Comparison of ENCODE assay signal across 29 cellular contexts in the genomic region with DNA sequence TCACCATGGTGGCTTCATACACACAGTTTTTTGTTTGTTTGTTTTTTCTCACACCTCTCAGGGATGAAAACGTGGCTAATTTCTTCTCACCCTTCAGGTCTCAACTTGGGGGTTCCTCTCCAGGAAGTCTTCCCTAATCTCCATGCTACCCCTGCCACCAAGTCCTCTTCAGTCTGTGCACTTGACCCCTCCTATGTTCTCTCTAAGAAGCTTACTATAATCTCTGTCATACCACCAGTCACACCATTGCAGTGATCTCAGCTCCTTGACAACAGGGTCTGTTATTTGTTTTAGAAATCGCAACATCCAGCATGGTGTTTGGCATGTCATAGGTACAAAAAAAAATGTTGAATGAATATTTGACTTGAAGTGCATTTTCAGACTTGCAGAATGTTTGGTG.
DNase-seq lines count a peak whose midpoint lies in the region; ATAC-seq and TF ChIP-seq lines count a peak whose summit lies in the region.
"Had no signal": no experiment of that assay in that cellular context is flagged by ENCODE, and none has a peak within 500 bp of the region (broad histone marks: within the 10 kb centered on the region; RNA-seq: fewer than 3 reads in every experiment).

No MANE protein-coding gene starts in this region.

- TF ChIP-seq CTCF in endodermal cell (conservative IDR thresholded peaks at IDR 0.05) (no peak), SK-N-SH (IDR thresholded peaks at IDR 0.05) (no peak)

- TF ChIP-seq EP300 in SK-N-SH (IDR thresholded peaks at IDR 0.05; ENCODE audit: borderline replicate concordance in 1 of 2, low read depth in 1 of 2, low read length in 1 of 2) = no peak

- H3K9ac ChIP-seq in endodermal cell (ENCODE audit: extremely low read depth, low read length, poor library complexity, severe bottlenecking) (no peak overlapping the region), SK-N-SH (no peak overlapping the region)

- no peaks in the 10 kb centered on the region for H3K9me3 Mint-ChIP-seq in activated T-cell treated with anti-CD3 and anti-CD28 coated beads, Interleukin-2, amount 50 U/mL, for 72 hours
- no peaks in the 10 kb centered on the region for H3K9me3 Mint-ChIP-seq in endodermal cell
- no peaks in the 10 kb centered on the region for H3K9me3 Mint-ChIP-seq in stimulated activated effector memory CD8-positive, alpha-beta T cell treated with anti-CD3 and anti-CD28 coated beads, Interleukin-12 subunit alpha, Interleukin-12 subunit beta, amount 100 ng/mL, for 72 hours

- H3K27ac Mint-ChIP-seq in activated T-cell treated with anti-CD3 and anti-CD28 coated beads, Interleukin-2, amount 50 U/mL, for 72 hours = peak overlapping the region; percentile 31
- peak overlapping the region; percentile 44 for H3K27ac Mint-ChIP-seq in endodermal cell
- peak overlapping the region; percentile 81 for H3K27ac Mint-ChIP-seq in stimulated activated effector memory CD8-positive, alpha-beta T cell treated with anti-CD3 and anti-CD28 coated beads, Interleukin-12 subunit alpha, Interleukin-12 subunit beta, amount 100 ng/mL, for 72 hours
- H3K27ac Mint-ChIP-seq: B cell had no signal

- POLR2A ChIA-PET in SK-N-SH (lab: Yijun Ruan, JAX) = no interaction called here

- H3K79me2 ChIP-seq in SK-N-SH (ENCODE audit: insufficient read depth) = no peaks in the 10 kb centered on the region; the same call in 1 of the 2 replicates

- H3K27me3 ChIP-seq in endodermal cell (ENCODE audit: control insufficient read depth, insufficient read depth, low read length, poor library complexity, severe bottlenecking) (no peaks in the 10 kb centered on the region), SK-N-SH (ENCODE audit: insufficient read depth) (no peaks in the 10 kb centered on the region)
- H3K27me3 ChIP-seq: vagina had no signal

- no peak overlapping the region for H2AFZ ChIP-seq in SK-N-SH (ENCODE audit: low read depth)

- H3K9me2 ChIP-seq in SK-N-SH = no peaks in the 10 kb centered on the region

- H3K27ac ChIP-seq in endodermal cell (ENCODE audit: low read depth, low read length) (no peak overlapping the region), SK-N-SH (ENCODE audit: low read depth in 2 of 2, low read length in 1 of 2) (no peak overlapping the region)
- H3K27ac ChIP-seq: epithelial cell of prostate, thoracic aorta, vagina, VCaP had no signal

- H3K4me1 Mint-ChIP-seq in activated T-cell treated with anti-CD3 and anti-CD28 coated beads, Interleukin-2, amount 50 U/mL, for 72 hours (ENCODE audit: low read depth) = peaks cover 28% of the 10 kb centered on the region
- H3K4me1 Mint-ChIP-seq in endodermal cell = peaks cover 20% of the 10 kb centered on the region
- H3K4me1 Mint-ChIP-seq in stimulated activated effector memory CD8-positive, alpha-beta T cell treated with anti-CD3 and anti-CD28 coated beads, Interleukin-12 subunit alpha, Interleukin-12 subunit beta, amount 100 ng/mL, for 72 hours = peaks cover 40% of the 10 kb centered on the region

- ATAC-seq in activated T-cell treated with anti-CD3 and anti-CD28 coated beads, Interleukin-2, amount 50 U/mL, for 72 hours (replicated peaks in 1 of 2) = no peak
- ATAC-seq in stimulated activated effector memory CD8-positive, alpha-beta T cell treated with anti-CD3 and anti-CD28 coated beads, Interleukin-12 subunit alpha, Interleukin-12 subunit beta, amount 100 ng/mL, for 72 hours = peak; percentile 35
- ATAC-seq: GM12878, HCT116, left ventricle myocardium superior, mucosa of descending colon, Panc1 had no signal

- H3K9me3 ChIP-seq in endodermal cell (ENCODE audit: control insufficient read depth, low read length) = no peaks in the 10 kb centered on the region
- no peaks in the 10 kb centered on the region for H3K9me3 ChIP-seq in SK-N-SH
- H3K9me3 ChIP-seq: mucosa of descending colon, thoracic aorta, vagina had no signal

- H3K27me3 Mint-ChIP-seq in activated T-cell treated with anti-CD3 and anti-CD28 coated beads, Interleukin-2, amount 50 U/mL, for 72 hours (ENCODE audit: low read depth) = no peaks in the 10 kb centered on the region
- H3K27me3 Mint-ChIP-seq in endodermal cell (ENCODE audit: insufficient read depth) = no peaks in the 10 kb centered on the region
- H3K27me3 Mint-ChIP-seq: B cell had no signal

- TF ChIP-seq RAD21 in SK-N-SH (IDR thresholded peaks at IDR 0.05; ENCODE audit: low read length) = no peak

- H3K4me3 ChIP-seq in endodermal cell (ENCODE audit: low read length) = no peak overlapping the region
- no peak overlapping the region for H3K4me3 ChIP-seq in SK-N-SH (ENCODE audit: low read depth in 2 of 2, low read length in 1 of 2)
- H3K4me3 ChIP-seq: GM12878, mucosa of descending colon, thoracic aorta, vagina had no signal

- H3K36me3 ChIP-seq in endodermal cell (ENCODE audit: control insufficient read depth, insufficient read depth, low read length) = no peaks in the 10 kb centered on the region
- H3K36me3 ChIP-seq in SK-N-SH (replicated peaks in 1 of 2; ENCODE audit: control insufficient read depth in 1 of 2, insufficient read depth in 2 of 2, low read length in 1 of 2) = peaks cover 0 to 7% of the 10 kb centered on the region in 2 experiments
- H3K36me3 ChIP-seq: thoracic aorta, vagina had no signal

- DNase-seq in activated T-cell treated with anti-CD3 and anti-CD28 coated beads, Interleukin-2, amount 50 U/mL, for 72 hours = no peak
- no peak for DNase-seq in activated T-cell treated with anti-CD3 and anti-CD28 coated beads, Interleukin-2, amount 50 U/mL, for 1 hour
- DNase-seq in NCI-H82 (lab: John Stamatoyannopoulos, UW) = peak; percentile 84
- no peak for DNase-seq in endodermal cell
- no peak for DNase-seq in stimulated activated effector memory CD8-positive, alpha-beta T cell treated with anti-CD3 and anti-CD28 coated beads, Interleukin-12 subunit alpha, Interleukin-12 subunit beta, amount 100 ng/mL, for 72 hours (ENCODE audit: low spot score in 2 of 2)
- DNase-seq in SK-N-SH = no peak
- DNase-seq in DMS114 treated with DMSO at 0.1 percent for 48 hours (lab: John Stamatoyannopoulos, UW; ENCODE audit: unreplicated experiment) = no peak
- DNase-seq in COR-L47 (lab: John Stamatoyannopoulos, UW) = no peak
- DNase-seq: activated effector memory CD4-positive, alpha-beta T cell treated with anti-CD3 and anti-CD28 coated beads, Interleukin-2, amount 50 U/mL, for 16 hours; cerebellar nuclear complex; islet precursor cell; left ventricle myocardium superior; mucosa of descending colon; NCI-H1105; NCI-H187 treated with DMSO at 0.1 percent for 48 hours; NCI-H526; posterior cingulate gyrus; SHP77; stimulated activated CD4-positive, alpha-beta T cell treated with anti-CD3 and anti-CD28 coated beads, Interleukin-15, amount 100 ng/mL, for 24 hours; stimulated activated naive CD4-positive, alpha-beta T cell; T-helper 9 cell had no signal

- H3K36me3 Mint-ChIP-seq in activated T-cell treated with anti-CD3 and anti-CD28 coated beads, Interleukin-2, amount 50 U/mL, for 72 hours (ENCODE audit: insufficient read depth in 2 of 2) = peaks cover 0 to 3% of the 10 kb centered on the region in 2 donors
- peaks cover 11% of the 10 kb centered on the region for H3K36me3 Mint-ChIP-seq in endodermal cell (ENCODE audit: low read depth)
- peaks cover 6% of the 10 kb centered on the region for H3K36me3 Mint-ChIP-seq in stimulated activated effector memory CD8-positive, alpha-beta T cell treated with anti-CD3 and anti-CD28 coated beads, Interleukin-12 subunit alpha, Interleukin-12 subunit beta, amount 100 ng/mL, for 72 hours

- no peaks in the 10 kb centered on the region for H3F3A ChIP-seq in SK-N-SH (replicated peaks; ENCODE audit: insufficient read depth)

- no peaks in the 10 kb centered on the region for H3K4me1 ChIP-seq in endodermal cell (ENCODE audit: control insufficient read depth, insufficient read depth, low read length)
- H3K4me1 ChIP-seq in SK-N-SH (ENCODE audit: control insufficient read depth in 1 of 2, insufficient read depth in 2 of 2, low read depth in 1 of 2, low read length in 1 of 2) = no peaks in the 10 kb centered on the region; a peak in 2 of 4 replicates
- H3K4me1 ChIP-seq: vagina had no signal

- CTCF ChIA-PET in SK-N-SH (lab: Yijun Ruan, JAX) = no interaction called here

- no peak overlapping the region for H3K4me3 Mint-ChIP-seq in activated T-cell treated with anti-CD3 and anti-CD28 coated beads, Interleukin-2, amount 50 U/mL, for 72 hours
- H3K4me3 Mint-ChIP-seq in endodermal cell = no peak overlapping the region
- no peak overlapping the region for H3K4me3 Mint-ChIP-seq in stimulated activated effector memory CD8-positive, alpha-beta T cell treated with anti-CD3 and anti-CD28 coated beads, Interleukin-12 subunit alpha, Interleukin-12 subunit beta, amount 100 ng/mL, for 72 hours
- H3K4me3 Mint-ChIP-seq: B cell had no signal

- no peak overlapping the region for H3K4me2 ChIP-seq in SK-N-SH

- 75 to 82% methylated on average over 2 of the region's 2 CpGs for WGBS in endodermal cell (ENCODE audit: insufficient coverage in 1 of 2, insufficient read length in 1 of 2), 2 experiments
- 86% methylated on average over 2 of the region's 2 CpGs for WGBS in SK-N-SH (ENCODE audit: low lambda C conversion rate)

- no peaks in the 10 kb centered on the region for H4K20me1 ChIP-seq in SK-N-SH (ENCODE audit: insufficient read depth)

TF ChIP-seq in SK-N-SH, 30 proteins besides CTCF, POLR2A, EP300 and RAD21 (continues in another document):
- TF ChIP-seq RFX5 (IDR thresholded peaks at IDR 0.05; ENCODE audit: low read length) = no peak
- TF ChIP-seq SIN3A (IDR thresholded peaks at IDR 0.05; ENCODE audit: borderline replicate concordance, low read depth, low read length) = no peak
- TF ChIP-seq, protein P1, sequence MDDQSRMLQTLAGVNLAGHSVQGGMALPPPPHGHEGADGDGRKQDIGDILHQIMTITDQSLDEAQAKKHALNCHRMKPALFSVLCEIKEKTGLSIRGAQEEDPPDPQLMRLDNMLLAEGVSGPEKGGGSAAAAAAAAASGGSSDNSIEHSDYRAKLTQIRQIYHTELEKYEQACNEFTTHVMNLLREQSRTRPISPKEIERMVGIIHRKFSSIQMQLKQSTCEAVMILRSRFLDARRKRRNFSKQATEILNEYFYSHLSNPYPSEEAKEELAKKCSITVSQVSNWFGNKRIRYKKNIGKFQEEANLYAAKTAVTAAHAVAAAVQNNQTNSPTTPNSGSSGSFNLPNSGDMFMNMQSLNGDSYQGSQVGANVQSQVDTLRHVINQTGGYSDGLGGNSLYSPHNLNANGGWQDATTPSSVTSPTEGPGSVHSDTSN (IDR thresholded peaks at IDR 0.05) = no peak
- no peak for TF ChIP-seq YY1 (IDR thresholded peaks at IDR 0.05; ENCODE audit: low read depth)
- no peak for TF ChIP-seq NRF1 (IDR thresholded peaks at IDR 0.05; ENCODE audit: low read depth, low read length)
- TF ChIP-seq FOXM1 (IDR thresholded peaks at IDR 0.05; ENCODE audit: low read depth) = no peak
- no peak for TF ChIP-seq GATA2 (CRISPR knock-in tag; IDR thresholded peaks at IDR 0.05)
- TF ChIP-seq SMC3 (IDR thresholded peaks at IDR 0.05; ENCODE audit: low read depth, low read length) = no peak
- no peak for TF ChIP-seq NFIC (IDR thresholded peaks at IDR 0.05; ENCODE audit: borderline replicate concordance)
- no peak for TF ChIP-seq FOSL2 (IDR thresholded peaks at IDR 0.05; ENCODE audit: borderline replicate concordance, low read depth)
- TF ChIP-seq GABPA (IDR thresholded peaks at IDR 0.05; ENCODE audit: low read depth) = no peak
- TF ChIP-seq TEAD4 (IDR thresholded peaks at IDR 0.05; ENCODE audit: borderline replicate concordance, insufficient read depth) = no peak

Comparison
In these comparisons a context has a peak if more than half of its experiments do, and no peak if none do; other contexts are left out.
1. H3K27ac Mint-ChIP-seq: peak in every context shown above with its lines; median percentile 81 in stimulated activated effector memory CD8-positive, alpha-beta T cell treated with anti-CD3 and anti-CD28 coated beads, Interleukin-12 subunit alpha, Interleukin-12 subunit beta, amount 100 ng/mL, for 72 hours; 44 in endodermal cell; 31 in activated T-cell treated with anti-CD3 and anti-CD28 coated beads, Interleukin-2, amount 50 U/mL, for 72 hours.